Comparison of ENCODE assay signal across 1 cellular context in the genomic region with DNA sequence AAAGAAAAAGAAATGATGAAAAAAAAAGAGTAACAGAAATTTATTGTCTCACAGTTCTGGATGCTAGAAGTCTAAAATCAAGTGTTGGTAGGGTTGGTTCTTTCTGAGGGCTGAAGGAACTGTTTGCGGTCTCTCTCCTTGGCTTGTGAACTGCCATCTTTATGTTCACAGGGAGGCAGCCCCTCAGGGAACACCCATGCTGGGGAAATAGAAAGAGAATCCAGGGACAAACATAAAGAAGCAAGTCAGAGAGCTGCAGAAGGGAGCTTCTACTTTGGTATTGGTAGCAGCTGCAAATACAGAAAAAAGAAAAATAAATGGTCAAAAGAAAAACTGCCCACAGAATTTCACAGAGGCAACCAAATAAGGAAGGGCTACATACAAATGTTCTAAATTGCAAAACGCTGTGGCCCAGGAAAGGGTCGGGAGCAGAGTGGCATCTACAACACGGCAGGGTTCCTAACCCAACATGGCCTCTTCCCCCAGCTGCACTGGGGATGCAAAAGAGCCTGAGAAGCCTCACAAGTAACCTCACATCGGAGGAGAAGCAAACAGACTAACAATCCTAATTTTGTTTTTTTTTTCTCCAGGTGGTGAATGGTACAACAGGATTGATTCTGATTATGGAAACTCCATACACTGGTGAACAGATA.
TF ChIP-seq lines count a peak whose summit lies in the region.

No MANE protein-coding gene starts in this region.

TF ChIP-seq in WTC11, 78 proteins besides CTCF, POLR2A, EP300 and RAD21 (continued from another document):
- TF ChIP-seq PRDM15 (CRISPR knock-in tag; IDR thresholded peaks at IDR 0.05) (no peak), ZNF671 (CRISPR knock-in tag; IDR thresholded peaks at IDR 0.05) (no peak), SOX15 (CRISPR knock-in tag; IDR thresholded peaks at IDR 0.05) (no peak), NFATC4 (CRISPR knock-in tag; IDR thresholded peaks at IDR 0.05) (no peak), EMX1 (CRISPR knock-in tag; IDR thresholded peaks at IDR 0.05) (no peak), ZNF425 (CRISPR knock-in tag; conservative IDR thresholded peaks at IDR 0.05) (no peak)
- TF ChIP-seq, protein P1, sequence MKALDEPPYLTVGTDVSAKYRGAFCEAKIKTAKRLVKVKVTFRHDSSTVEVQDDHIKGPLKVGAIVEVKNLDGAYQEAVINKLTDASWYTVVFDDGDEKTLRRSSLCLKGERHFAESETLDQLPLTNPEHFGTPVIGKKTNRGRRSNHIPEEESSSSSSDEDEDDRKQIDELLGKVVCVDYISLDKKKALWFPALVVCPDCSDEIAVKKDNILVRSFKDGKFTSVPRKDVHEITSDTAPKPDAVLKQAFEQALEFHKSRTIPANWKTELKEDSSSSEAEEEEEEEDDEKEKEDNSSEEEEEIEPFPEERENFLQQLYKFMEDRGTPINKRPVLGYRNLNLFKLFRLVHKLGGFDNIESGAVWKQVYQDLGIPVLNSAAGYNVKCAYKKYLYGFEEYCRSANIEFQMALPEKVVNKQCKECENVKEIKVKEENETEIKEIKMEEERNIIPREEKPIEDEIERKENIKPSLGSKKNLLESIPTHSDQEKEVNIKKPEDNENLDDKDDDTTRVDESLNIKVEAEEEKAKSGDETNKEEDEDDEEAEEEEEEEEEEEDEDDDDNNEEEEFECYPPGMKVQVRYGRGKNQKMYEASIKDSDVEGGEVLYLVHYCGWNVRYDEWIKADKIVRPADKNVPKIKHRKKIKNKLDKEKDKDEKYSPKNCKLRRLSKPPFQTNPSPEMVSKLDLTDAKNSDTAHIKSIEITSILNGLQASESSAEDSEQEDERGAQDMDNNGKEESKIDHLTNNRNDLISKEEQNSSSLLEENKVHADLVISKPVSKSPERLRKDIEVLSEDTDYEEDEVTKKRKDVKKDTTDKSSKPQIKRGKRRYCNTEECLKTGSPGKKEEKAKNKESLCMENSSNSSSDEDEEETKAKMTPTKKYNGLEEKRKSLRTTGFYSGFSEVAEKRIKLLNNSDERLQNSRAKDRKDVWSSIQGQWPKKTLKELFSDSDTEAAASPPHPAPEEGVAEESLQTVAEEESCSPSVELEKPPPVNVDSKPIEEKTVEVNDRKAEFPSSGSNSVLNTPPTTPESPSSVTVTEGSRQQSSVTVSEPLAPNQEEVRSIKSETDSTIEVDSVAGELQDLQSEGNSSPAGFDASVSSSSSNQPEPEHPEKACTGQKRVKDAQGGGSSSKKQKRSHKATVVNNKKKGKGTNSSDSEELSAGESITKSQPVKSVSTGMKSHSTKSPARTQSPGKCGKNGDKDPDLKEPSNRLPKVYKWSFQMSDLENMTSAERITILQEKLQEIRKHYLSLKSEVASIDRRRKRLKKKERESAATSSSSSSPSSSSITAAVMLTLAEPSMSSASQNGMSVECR (CRISPR knock-in tag; IDR thresholded peaks at IDR 0.05; ENCODE audit: borderline replicate concordance): no peak
- TF ChIP-seq, protein P2, sequence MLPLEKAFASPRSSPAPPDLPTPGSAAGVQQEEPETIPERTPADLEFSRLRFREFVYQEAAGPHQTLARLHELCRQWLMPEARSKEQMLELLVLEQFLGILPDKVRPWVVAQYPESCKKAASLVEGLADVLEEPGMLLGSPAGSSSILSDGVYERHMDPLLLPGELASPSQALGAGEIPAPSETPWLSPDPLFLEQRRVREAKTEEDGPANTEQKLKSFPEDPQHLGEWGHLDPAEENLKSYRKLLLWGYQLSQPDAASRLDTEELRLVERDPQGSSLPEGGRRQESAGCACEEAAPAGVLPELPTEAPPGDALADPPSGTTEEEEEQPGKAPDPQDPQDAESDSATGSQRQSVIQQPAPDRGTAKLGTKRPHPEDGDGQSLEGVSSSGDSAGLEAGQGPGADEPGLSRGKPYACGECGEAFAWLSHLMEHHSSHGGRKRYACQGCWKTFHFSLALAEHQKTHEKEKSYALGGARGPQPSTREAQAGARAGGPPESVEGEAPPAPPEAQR (CRISPR knock-in tag; IDR thresholded peaks at IDR 0.05): no peak
